ENCODE assay signal across 1 cellular context in genomic region chr17:78879679-78880186, GRCh38.
TF ChIP-seq lines count a peak whose summit lies in the region.

No MANE protein-coding gene starts in this region.

TF ChIP-seq in GM23338, 12 proteins besides CTCF, POLR2A, EP300 and RAD21 (continued from another document):
- no peak for TF ChIP-seq REST (IDR thresholded peaks at IDR 0.05; ENCODE audit: unreplicated experiment)
- TF ChIP-seq EZH2 (IDR thresholded peaks at IDR 0.05; ENCODE audit: low read depth, unreplicated experiment): no peak
TF ChIP-seq in GM23338: peak in this region for 0.
